1 cellular context compared by ENCODE assay signal in the genomic region with DNA sequence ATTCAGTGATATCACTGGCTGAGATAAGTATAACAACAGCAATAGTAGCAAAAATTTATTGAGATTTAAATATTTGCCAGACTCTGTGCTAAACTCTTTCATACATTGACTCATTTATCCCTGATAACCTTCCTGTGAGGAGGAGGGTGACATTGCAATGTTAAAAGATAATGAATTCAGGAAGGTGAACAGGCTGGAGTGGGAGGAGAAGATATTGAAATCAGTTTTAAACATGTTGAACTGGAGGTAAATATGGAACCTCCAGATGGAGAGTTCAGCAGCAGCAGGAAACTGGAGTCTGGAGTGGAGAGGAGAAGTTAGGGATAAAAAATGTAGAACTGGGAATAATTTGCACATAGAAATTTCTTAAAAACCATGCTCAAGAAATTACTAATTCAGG.
TF ChIP-seq lines count a peak whose summit lies in the region.

No MANE protein-coding gene starts in this region.

TF ChIP-seq in GM23338, 12 proteins besides CTCF, POLR2A, EP300 and RAD21 (continued from another document):
- no peak for TF ChIP-seq REST (IDR thresholded peaks at IDR 0.05; ENCODE audit: unreplicated experiment)
- no peak for TF ChIP-seq ZNF331 (CRISPR knock-in tag; IDR thresholded peaks at IDR 0.05; ENCODE audit: low read depth)
- no peak for TF ChIP-seq ZNF114 (CRISPR knock-in tag; IDR thresholded peaks at IDR 0.05)
- no peak for TF ChIP-seq POLR2AphosphoS5 (IDR thresholded peaks at IDR 0.05; ENCODE audit: low read depth)
